Comparison of ENCODE assay signal across 1 cellular context in the genomic region with DNA sequence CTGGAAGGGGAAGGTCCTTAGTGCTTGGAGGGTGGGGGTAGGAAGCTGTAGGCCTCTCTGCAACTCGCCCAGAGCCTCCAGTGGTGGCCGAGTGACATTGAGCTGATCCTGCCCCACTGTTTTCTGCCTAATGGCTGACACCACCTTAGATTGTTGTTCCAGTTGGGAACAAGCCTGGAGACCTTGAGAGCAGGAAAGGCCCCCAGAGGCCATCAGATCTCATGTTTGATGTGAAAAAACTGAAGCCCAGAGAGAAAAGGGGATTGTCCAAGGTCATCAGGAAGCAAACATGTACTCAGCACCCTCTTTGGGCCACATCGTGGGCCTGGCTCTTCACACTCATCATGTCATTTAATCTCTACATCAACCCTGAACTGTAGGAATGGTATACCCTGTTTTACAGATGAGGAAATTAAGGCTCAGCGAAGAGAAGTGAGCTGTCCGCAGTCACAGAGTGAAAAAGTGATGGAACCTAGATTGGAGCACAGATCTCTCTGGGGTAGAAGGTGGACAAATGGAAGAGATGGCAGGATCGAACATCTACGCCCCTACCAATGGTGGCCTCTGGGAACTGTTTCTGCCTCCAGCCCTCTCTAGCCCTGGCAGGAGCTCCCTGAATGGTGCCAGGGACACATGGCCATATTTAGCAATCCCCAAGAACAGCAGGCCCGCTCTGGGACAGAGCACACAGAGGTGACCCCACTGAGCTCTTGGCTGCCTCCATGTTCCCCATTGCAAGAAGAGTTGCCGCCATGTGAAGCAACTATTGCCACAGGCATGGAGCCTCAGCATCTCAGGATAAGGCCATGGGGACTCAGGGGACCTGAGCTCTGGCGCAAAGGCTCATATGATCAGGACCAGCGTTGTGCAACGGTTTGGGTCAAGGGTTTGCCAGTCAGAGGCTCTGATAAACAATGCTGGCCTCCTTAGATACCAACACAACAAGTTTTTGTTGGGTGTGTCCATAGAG.
A peak's percentile ranks its signal among the peaks of the same experiment; 100 is the strongest.
TF ChIP-seq lines count a peak whose summit lies in the region.

No MANE protein-coding gene starts in this region.

TF ChIP-seq in HepG2, 621 proteins besides CTCF, POLR2A, EP300 and RAD21 (continued from another document and continues in another):
- TF ChIP-seq, protein P1, sequence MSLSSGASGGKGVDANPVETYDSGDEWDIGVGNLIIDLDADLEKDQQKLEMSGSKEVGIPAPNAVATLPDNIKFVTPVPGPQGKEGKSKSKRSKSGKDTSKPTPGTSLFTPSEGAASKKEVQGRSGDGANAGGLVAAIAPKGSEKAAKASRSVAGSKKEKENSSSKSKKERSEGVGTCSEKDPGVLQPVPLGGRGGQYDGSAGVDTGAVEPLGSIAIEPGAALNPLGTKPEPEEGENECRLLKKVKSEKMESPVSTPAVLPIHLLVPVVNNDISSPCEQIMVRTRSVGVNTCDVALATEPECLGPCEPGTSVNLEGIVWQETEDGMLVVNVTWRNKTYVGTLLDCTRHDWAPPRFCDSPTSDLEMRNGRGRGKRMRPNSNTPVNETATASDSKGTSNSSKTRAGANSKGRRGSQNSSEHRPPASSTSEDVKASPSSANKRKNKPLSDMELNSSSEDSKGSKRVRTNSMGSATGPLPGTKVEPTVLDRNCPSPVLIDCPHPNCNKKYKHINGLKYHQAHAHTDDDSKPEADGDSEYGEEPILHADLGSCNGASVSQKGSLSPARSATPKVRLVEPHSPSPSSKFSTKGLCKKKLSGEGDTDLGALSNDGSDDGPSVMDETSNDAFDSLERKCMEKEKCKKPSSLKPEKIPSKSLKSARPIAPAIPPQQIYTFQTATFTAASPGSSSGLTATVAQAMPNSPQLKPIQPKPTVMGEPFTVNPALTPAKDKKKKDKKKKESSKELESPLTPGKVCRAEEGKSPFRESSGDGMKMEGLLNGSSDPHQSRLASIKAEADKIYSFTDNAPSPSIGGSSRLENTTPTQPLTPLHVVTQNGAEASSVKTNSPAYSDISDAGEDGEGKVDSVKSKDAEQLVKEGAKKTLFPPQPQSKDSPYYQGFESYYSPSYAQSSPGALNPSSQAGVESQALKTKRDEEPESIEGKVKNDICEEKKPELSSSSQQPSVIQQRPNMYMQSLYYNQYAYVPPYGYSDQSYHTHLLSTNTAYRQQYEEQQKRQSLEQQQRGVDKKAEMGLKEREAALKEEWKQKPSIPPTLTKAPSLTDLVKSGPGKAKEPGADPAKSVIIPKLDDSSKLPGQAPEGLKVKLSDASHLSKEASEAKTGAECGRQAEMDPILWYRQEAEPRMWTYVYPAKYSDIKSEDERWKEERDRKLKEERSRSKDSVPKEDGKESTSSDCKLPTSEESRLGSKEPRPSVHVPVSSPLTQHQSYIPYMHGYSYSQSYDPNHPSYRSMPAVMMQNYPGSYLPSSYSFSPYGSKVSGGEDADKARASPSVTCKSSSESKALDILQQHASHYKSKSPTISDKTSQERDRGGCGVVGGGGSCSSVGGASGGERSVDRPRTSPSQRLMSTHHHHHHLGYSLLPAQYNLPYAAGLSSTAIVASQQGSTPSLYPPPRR (CRISPR knock-in tag; IDR thresholded peaks at IDR 0.05; ENCODE audit: borderline replicate concordance), result peak; percentile 86; the same call in 1 of the 2 replicates
- TF ChIP-seq NR2F2 (IDR thresholded peaks at IDR 0.05; ENCODE audit: borderline replicate concordance, low read depth) (peak; percentile 60; the same call in 1 of the 2 replicates), GFI1 (CRISPR knock-in tag; IDR thresholded peaks at IDR 0.05; ENCODE audit: borderline replicate concordance) (0 out of 2 replicates have a peak, but pooled peaks have one; percentile 50), BHLHE40 (IDR thresholded peaks at IDR 0.05; ENCODE audit: low read length) (no peak), ZNF878 (CRISPR knock-in tag; IDR thresholded peaks at IDR 0.05) (peak; percentile 72), TARDBP (CRISPR knock-in tag; IDR thresholded peaks at IDR 0.05) (peak; percentile 72; the same call in 1 of the 2 replicates), DPF2 (CRISPR knock-in tag; IDR thresholded peaks at IDR 0.05; ENCODE audit: borderline replicate concordance, low read depth) (peak; percentile 68), EHMT2 (IDR thresholded peaks at IDR 0.05; ENCODE audit: borderline replicate concordance, low read depth, low read length) (peak; percentile 60; the same call in 1 of the 2 replicates), RCOR2 (CRISPR knock-in tag; IDR thresholded peaks at IDR 0.05) (peak; percentile 79), NCOR1 (IDR thresholded peaks at IDR 0.05; ENCODE audit: borderline replicate concordance, low read length) (peak; percentile 46; the same call in 1 of the 2 replicates), GATAD2A (CRISPR knock-in tag; IDR thresholded peaks at IDR 0.05) (peak; percentile 89), ASH2L (IDR thresholded peaks at IDR 0.05; ENCODE audit: insufficient read length, low read depth, low read length) (peak; percentile 18), SOX13 (IDR thresholded peaks at IDR 0.05) (peak; percentile 16; the same call in 1 of the 2 replicates), SOX13 (CRISPR knock-in tag; conservative IDR thresholded peaks at IDR 0.05 in 1 of 2, IDR thresholded peaks at IDR 0.05 in 1 of 2) (peak in 1 of 2 experiments; percentile 88; a peak in 2 of 4 replicates), SMAD3 (CRISPR knock-in tag; IDR thresholded peaks at IDR 0.05) (peak; percentile 79; the same call in 1 of the 2 replicates), RXRA (CRISPR knock-in tag; IDR thresholded peaks at IDR 0.05) (no peak; the same call in 1 of the 2 replicates), ZNF383 (CRISPR knock-in tag; IDR thresholded peaks at IDR 0.05; ENCODE audit: borderline replicate concordance) (0 out of 2 replicates have a peak, but pooled peaks have one; percentile 57)
- TF ChIP-seq, protein P2, sequence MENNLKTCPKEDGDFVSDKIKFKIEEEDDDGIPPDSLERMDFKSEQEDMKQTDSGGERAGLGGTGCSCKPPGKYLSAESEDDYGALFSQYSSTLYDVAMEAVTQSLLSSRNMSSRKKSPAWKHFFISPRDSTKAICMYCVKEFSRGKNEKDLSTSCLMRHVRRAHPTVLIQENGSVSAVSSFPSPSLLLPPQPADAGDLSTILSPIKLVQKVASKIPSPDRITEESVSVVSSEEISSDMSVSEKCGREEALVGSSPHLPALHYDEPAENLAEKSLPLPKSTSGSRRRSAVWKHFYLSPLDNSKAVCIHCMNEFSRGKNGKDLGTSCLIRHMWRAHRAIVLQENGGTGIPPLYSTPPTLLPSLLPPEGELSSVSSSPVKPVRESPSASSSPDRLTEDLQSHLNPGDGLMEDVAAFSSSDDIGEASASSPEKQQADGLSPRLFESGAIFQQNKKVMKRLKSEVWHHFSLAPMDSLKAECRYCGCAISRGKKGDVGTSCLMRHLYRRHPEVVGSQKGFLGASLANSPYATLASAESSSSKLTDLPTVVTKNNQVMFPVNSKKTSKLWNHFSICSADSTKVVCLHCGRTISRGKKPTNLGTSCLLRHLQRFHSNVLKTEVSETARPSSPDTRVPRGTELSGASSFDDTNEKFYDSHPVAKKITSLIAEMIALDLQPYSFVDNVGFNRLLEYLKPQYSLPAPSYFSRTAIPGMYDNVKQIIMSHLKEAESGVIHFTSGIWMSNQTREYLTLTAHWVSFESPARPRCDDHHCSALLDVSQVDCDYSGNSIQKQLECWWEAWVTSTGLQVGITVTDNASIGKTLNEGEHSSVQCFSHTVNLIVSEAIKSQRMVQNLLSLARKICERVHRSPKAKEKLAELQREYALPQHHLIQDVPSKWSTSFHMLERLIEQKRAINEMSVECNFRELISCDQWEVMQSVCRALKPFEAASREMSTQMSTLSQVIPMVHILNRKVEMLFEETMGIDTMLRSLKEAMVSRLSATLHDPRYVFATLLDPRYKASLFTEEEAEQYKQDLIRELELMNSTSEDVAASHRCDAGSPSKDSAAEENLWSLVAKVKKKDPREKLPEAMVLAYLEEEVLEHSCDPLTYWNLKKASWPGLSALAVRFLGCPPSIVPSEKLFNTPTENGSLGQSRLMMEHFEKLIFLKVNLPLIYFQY (CRISPR knock-in tag; IDR thresholded peaks at IDR 0.05; ENCODE audit: borderline replicate concordance), result peak; percentile 92; the same call in 1 of the 2 replicates
- TF ChIP-seq, protein P3, sequence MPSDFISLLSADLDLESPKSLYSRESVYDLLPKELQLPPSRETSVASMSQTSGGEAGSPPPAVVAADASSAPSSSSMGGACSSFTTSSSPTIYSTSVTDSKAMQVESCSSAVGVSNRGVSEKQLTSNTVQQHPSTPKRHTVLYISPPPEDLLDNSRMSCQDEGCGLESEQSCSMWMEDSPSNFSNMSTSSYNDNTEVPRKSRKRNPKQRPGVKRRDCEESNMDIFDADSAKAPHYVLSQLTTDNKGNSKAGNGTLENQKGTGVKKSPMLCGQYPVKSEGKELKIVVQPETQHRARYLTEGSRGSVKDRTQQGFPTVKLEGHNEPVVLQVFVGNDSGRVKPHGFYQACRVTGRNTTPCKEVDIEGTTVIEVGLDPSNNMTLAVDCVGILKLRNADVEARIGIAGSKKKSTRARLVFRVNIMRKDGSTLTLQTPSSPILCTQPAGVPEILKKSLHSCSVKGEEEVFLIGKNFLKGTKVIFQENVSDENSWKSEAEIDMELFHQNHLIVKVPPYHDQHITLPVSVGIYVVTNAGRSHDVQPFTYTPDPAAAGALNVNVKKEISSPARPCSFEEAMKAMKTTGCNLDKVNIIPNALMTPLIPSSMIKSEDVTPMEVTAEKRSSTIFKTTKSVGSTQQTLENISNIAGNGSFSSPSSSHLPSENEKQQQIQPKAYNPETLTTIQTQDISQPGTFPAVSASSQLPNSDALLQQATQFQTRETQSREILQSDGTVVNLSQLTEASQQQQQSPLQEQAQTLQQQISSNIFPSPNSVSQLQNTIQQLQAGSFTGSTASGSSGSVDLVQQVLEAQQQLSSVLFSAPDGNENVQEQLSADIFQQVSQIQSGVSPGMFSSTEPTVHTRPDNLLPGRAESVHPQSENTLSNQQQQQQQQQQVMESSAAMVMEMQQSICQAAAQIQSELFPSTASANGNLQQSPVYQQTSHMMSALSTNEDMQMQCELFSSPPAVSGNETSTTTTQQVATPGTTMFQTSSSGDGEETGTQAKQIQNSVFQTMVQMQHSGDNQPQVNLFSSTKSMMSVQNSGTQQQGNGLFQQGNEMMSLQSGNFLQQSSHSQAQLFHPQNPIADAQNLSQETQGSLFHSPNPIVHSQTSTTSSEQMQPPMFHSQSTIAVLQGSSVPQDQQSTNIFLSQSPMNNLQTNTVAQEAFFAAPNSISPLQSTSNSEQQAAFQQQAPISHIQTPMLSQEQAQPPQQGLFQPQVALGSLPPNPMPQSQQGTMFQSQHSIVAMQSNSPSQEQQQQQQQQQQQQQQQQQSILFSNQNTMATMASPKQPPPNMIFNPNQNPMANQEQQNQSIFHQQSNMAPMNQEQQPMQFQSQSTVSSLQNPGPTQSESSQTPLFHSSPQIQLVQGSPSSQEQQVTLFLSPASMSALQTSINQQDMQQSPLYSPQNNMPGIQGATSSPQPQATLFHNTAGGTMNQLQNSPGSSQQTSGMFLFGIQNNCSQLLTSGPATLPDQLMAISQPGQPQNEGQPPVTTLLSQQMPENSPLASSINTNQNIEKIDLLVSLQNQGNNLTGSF (CRISPR knock-in tag; IDR thresholded peaks at IDR 0.05), result no peak
- TF ChIP-seq, protein P4, sequence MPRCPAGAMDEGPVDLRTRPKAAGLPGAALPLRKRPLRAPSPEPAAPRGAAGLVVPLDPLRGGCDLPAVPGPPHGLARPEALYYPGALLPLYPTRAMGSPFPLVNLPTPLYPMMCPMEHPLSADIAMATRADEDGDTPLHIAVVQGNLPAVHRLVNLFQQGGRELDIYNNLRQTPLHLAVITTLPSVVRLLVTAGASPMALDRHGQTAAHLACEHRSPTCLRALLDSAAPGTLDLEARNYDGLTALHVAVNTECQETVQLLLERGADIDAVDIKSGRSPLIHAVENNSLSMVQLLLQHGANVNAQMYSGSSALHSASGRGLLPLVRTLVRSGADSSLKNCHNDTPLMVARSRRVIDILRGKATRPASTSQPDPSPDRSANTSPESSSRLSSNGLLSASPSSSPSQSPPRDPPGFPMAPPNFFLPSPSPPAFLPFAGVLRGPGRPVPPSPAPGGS (CRISPR knock-in tag; IDR thresholded peaks at IDR 0.05), result peak; percentile 56; the same call in 1 of the 2 replicates
- TF ChIP-seq, protein P5, sequence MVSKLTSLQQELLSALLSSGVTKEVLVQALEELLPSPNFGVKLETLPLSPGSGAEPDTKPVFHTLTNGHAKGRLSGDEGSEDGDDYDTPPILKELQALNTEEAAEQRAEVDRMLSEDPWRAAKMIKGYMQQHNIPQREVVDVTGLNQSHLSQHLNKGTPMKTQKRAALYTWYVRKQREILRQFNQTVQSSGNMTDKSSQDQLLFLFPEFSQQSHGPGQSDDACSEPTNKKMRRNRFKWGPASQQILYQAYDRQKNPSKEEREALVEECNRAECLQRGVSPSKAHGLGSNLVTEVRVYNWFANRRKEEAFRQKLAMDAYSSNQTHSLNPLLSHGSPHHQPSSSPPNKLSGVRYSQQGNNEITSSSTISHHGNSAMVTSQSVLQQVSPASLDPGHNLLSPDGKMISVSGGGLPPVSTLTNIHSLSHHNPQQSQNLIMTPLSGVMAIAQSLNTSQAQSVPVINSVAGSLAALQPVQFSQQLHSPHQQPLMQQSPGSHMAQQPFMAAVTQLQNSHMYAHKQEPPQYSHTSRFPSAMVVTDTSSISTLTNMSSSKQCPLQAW (CRISPR knock-in tag; IDR thresholded peaks at IDR 0.05), result peak; percentile 82
- TF ChIP-seq, protein P6, sequence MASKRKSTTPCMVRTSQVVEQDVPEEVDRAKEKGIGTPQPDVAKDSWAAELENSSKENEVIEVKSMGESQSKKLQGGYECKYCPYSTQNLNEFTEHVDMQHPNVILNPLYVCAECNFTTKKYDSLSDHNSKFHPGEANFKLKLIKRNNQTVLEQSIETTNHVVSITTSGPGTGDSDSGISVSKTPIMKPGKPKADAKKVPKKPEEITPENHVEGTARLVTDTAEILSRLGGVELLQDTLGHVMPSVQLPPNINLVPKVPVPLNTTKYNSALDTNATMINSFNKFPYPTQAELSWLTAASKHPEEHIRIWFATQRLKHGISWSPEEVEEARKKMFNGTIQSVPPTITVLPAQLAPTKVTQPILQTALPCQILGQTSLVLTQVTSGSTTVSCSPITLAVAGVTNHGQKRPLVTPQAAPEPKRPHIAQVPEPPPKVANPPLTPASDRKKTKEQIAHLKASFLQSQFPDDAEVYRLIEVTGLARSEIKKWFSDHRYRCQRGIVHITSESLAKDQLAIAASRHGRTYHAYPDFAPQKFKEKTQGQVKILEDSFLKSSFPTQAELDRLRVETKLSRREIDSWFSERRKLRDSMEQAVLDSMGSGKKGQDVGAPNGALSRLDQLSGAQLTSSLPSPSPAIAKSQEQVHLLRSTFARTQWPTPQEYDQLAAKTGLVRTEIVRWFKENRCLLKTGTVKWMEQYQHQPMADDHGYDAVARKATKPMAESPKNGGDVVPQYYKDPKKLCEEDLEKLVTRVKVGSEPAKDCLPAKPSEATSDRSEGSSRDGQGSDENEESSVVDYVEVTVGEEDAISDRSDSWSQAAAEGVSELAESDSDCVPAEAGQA (IDR thresholded peaks at IDR 0.05; ENCODE audit: low read depth), result 0 out of 2 replicates have a peak, but pooled peaks have one; percentile 23
- TF ChIP-seq, protein P6 (CRISPR knock-in tag; IDR thresholded peaks at IDR 0.05; ENCODE audit: borderline replicate concordance), result no peak
